In genomic region chr14:74549588-74549987, GRCh38 we compare ENCODE assay signal across 12 cellular contexts. TPM values are rescaled to one million over a fixed set of nuclear protein-coding genes. Genes with fewer than 3 reads are reported as not detected.
DNase-seq lines count a peak whose midpoint lies in the region; ATAC-seq and TF ChIP-seq lines count a peak whose summit lies in the region.
"Had no signal": no experiment of that assay in that cellular context is flagged by ENCODE, and none has a peak within 500 bp of the region (broad histone marks: within the 10 kb centered on the region; RNA-seq: fewer than 3 reads in every experiment).

No MANE protein-coding gene starts in this region.

- no peak overlapping the region for H4K91ac ChIP-seq in trophoblast cell (ENCODE audit: low read depth, low read length)

- no peaks in the 10 kb centered on the region for H3K36me3 Mint-ChIP-seq in Calu3 (ENCODE audit: insufficient read depth, unreplicated experiment)
- no peaks in the 10 kb centered on the region for H3K36me3 Mint-ChIP-seq in dendritic cell treated with granulocyte-macrophage colony-stimulating factor and Interleukin-4, amounts not matched to agents 40 ng/mL and 50 ng/mL, for 4 days (ENCODE audit: low read depth)
- no peaks in the 10 kb centered on the region for H3K36me3 Mint-ChIP-seq in CD4-positive, alpha-beta T cell (ENCODE audit: low read depth)

- H4K8ac ChIP-seq in trophoblast cell (ENCODE audit: low read depth, low read length), result no peak overlapping the region

- H3K27ac ChIP-seq in trophoblast cell (ENCODE audit: low read depth, low read length), result no peak overlapping the region
- H3K27ac ChIP-seq in CD4-positive, alpha-beta T cell (ENCODE audit: low read depth, low read length), result no peak overlapping the region
- H3K27ac ChIP-seq: pancreas had no signal

- no peaks in the 10 kb centered on the region for H3K9me3 Mint-ChIP-seq in Calu3 (ENCODE audit: low read depth, unreplicated experiment)
- no peaks in the 10 kb centered on the region for H3K9me3 Mint-ChIP-seq in dendritic cell treated with granulocyte-macrophage colony-stimulating factor and Interleukin-4, amounts not matched to agents 40 ng/mL and 50 ng/mL, for 4 days
- H3K9me3 Mint-ChIP-seq in CD4-positive, alpha-beta T cell, result no peaks in the 10 kb centered on the region
- H3K9me3 Mint-ChIP-seq: activated T-cell treated with anti-CD3 and anti-CD28 coated beads, Interleukin-2, amount 50 U/mL, for 24 hours had no signal

- no CpG with 5 or more reads among the region's 1 CpG for WGBS in trophoblast cell (ENCODE audit: extremely low coverage, insufficient coverage, insufficient read length)

- H3K9ac ChIP-seq in trophoblast cell (ENCODE audit: low read length), result no peak overlapping the region

- TF ChIP-seq POLR2A in GM18505 (IDR thresholded peaks at IDR 0.05; ENCODE audit: borderline replicate concordance, extremely low read depth, insufficient read depth, insufficient read length), result no peak

- no peak overlapping the region for H2BK5ac ChIP-seq in trophoblast cell (ENCODE audit: low read depth, low read length, poor library complexity)

- no peak overlapping the region for H3K23ac ChIP-seq in trophoblast cell (ENCODE audit: low read length)

- intact Hi-C loops in Calu3 (cut with micrococcal nuclease; ENCODE audit: unreplicated experiment), result no loop called here
- intact Hi-C loops in dendritic cell treated with granulocyte-macrophage colony-stimulating factor and Interleukin-4, amounts not matched to agents 40 ng/mL and 50 ng/mL, for 4 days (cut with micrococcal nuclease), result no loop called here
- intact Hi-C loops in CD4-positive, alpha-beta T cell (cut with DNase I, micrococcal nuclease), result no loop called here

- POLR2A ChIA-PET in CD4-positive, alpha-beta T cell (lab: Charles Lee), result no interaction called here

- H3K27me3 ChIP-seq in trophoblast cell (ENCODE audit: insufficient read depth, low read length), result no peaks in the 10 kb centered on the region
- no peaks in the 10 kb centered on the region for H3K27me3 ChIP-seq in CD4-positive, alpha-beta T cell (ENCODE audit: control insufficient read depth, insufficient read depth, low read length)
- H3K27me3 ChIP-seq: pancreas had no signal

- H3K9me3 ChIP-seq in trophoblast cell (ENCODE audit: insufficient read depth, low read depth, low read length), result peaks cover 3% of the 10 kb centered on the region
- H3K9me3 ChIP-seq in CD4-positive, alpha-beta T cell (ENCODE audit: control insufficient read depth, low read length), result no peaks in the 10 kb centered on the region
- H3K9me3 ChIP-seq: pancreas had no signal

- H3K36me3 ChIP-seq in trophoblast cell (ENCODE audit: control insufficient read depth in 1 of 2, insufficient read depth in 2 of 2, low read length in 2 of 2), result no peaks in the 10 kb centered on the region
- H3K36me3 ChIP-seq: pancreas had no signal

- no peak overlapping the region for H2BK120ac ChIP-seq in trophoblast cell (ENCODE audit: insufficient read depth, low read length, poor library complexity)

- H3K4me3 Mint-ChIP-seq in Calu3 (ENCODE audit: low read depth, unreplicated experiment), result no peak overlapping the region
- no peak overlapping the region for H3K4me3 Mint-ChIP-seq in dendritic cell treated with granulocyte-macrophage colony-stimulating factor and Interleukin-4, amounts not matched to agents 40 ng/mL and 50 ng/mL, for 4 days
- no peak overlapping the region for H3K4me3 Mint-ChIP-seq in CD4-positive, alpha-beta T cell
- H3K4me3 Mint-ChIP-seq: activated T-cell treated with anti-CD3 and anti-CD28 coated beads, Interleukin-2, amount 50 U/mL, for 24 hours had no signal

- H3K4me1 Mint-ChIP-seq in Calu3 (ENCODE audit: low read depth, unreplicated experiment), result peaks cover 8% of the 10 kb centered on the region
- peaks cover 20% of the 10 kb centered on the region for H3K4me1 Mint-ChIP-seq in dendritic cell treated with granulocyte-macrophage colony-stimulating factor and Interleukin-4, amounts not matched to agents 40 ng/mL and 50 ng/mL, for 4 days (ENCODE audit: low read depth)
- no peaks in the 10 kb centered on the region for H3K4me1 Mint-ChIP-seq in CD4-positive, alpha-beta T cell (ENCODE audit: low read depth)

- H3K27ac Mint-ChIP-seq in Calu3 (ENCODE audit: unreplicated experiment), result no peak overlapping the region
- peak overlapping the region; percentile 50 for H3K27ac Mint-ChIP-seq in dendritic cell treated with granulocyte-macrophage colony-stimulating factor and Interleukin-4, amounts not matched to agents 40 ng/mL and 50 ng/mL, for 4 days
- no peak overlapping the region for H3K27ac Mint-ChIP-seq in CD4-positive, alpha-beta T cell
- H3K27ac Mint-ChIP-seq: activated T-cell treated with anti-CD3 and anti-CD28 coated beads, Interleukin-2, amount 50 U/mL, for 24 hours had no signal

- no peaks in the 10 kb centered on the region for H3K79me2 ChIP-seq in trophoblast cell (ENCODE audit: control insufficient read depth, insufficient read depth, low read length, poor library complexity)

- no peak overlapping the region for H2BK12ac ChIP-seq in trophoblast cell (ENCODE audit: low read length)

- DNase-seq in Calu3, result peak; percentile 42
- DNase-seq in LNCaP clone FGC (ENCODE audit: low read depth), result peak; percentile 54
- DNase-seq in trophoblast cell, result peak; percentile 24 to 25
- DNase-seq in effector CD8-positive, alpha-beta T cell (lab: John Stamatoyannopoulos, UW), result no peak
- DNase-seq in CD4-positive, alpha-beta T cell, result no peak
- DNase-seq: activated T-cell treated with anti-CD3 and anti-CD28 coated beads, Interleukin-2, amount 50 U/mL, for 24 hours; dermis blood vessel endothelial cell; NCI-H526; pancreas had no signal

- TF ChIP-seq CTCF in Calu3 (IDR thresholded peaks at IDR 0.05; ENCODE audit: unreplicated experiment) (peak; percentile 24), LNCaP clone FGC (IDR thresholded peaks at IDR 0.05; ENCODE audit: control insufficient read depth, extremely low read depth, insufficient read depth) (peak; percentile 45)
- no peak for TF ChIP-seq CTCF in CD4-positive, alpha-beta T cell (IDR thresholded peaks at IDR 0.05)

- H3K4ac ChIP-seq in trophoblast cell (ENCODE audit: low read depth, low read length), result no peak overlapping the region

- no peak overlapping the region for H3K4me3 ChIP-seq in LNCaP clone FGC (ENCODE audit: low read depth, low read length)
- no peak overlapping the region for H3K4me3 ChIP-seq in trophoblast cell (ENCODE audit: low read depth, low read length)
- H3K4me3 ChIP-seq: pancreas had no signal

- peaks cover 3 to 4% of the 10 kb centered on the region in 2 experiments for H3K4me1 ChIP-seq in trophoblast cell (ENCODE audit: control insufficient read depth in 1 of 2, insufficient read depth in 2 of 2, low read length in 2 of 2)
- H3K4me1 ChIP-seq: pancreas had no signal

- no peak overlapping the region for H3K18ac ChIP-seq in trophoblast cell (ENCODE audit: low read length)

- H2AK5ac ChIP-seq in trophoblast cell (ENCODE audit: low read length), result no peak overlapping the region

- ATAC-seq in GM18858 (IDR thresholded peaks at IDR 0.05; ENCODE audit: unreplicated experiment) (no peak), GM18505 (IDR thresholded peaks at IDR 0.05; ENCODE audit: unreplicated experiment) (no peak)
- ATAC-seq in CD4-positive, alpha-beta T cell (ENCODE audit: poor library complexity), result no peak

- H3K14ac ChIP-seq in trophoblast cell (ENCODE audit: low read length), result no peak overlapping the region

- BruUV-seq in Calu3 (replicated peaks; lab: Mats Ljungman, UMichigan), result no TSS peak

- no peak overlapping the region for H2AFZ ChIP-seq in trophoblast cell (ENCODE audit: insufficient read depth, low read length, poor library complexity)

- no peak overlapping the region for H3K4me2 ChIP-seq in trophoblast cell (ENCODE audit: low read length)

- H3K27me3 Mint-ChIP-seq in Calu3 (ENCODE audit: unreplicated experiment), result peaks cover 31% of the 10 kb centered on the region
- H3K27me3 Mint-ChIP-seq in dendritic cell treated with granulocyte-macrophage colony-stimulating factor and Interleukin-4, amounts not matched to agents 40 ng/mL and 50 ng/mL, for 4 days, result peaks cover 39% of the 10 kb centered on the region
- no peaks in the 10 kb centered on the region for H3K27me3 Mint-ChIP-seq in CD4-positive, alpha-beta T cell
- H3K27me3 Mint-ChIP-seq: activated T-cell treated with anti-CD3 and anti-CD28 coated beads, Interleukin-2, amount 50 U/mL, for 24 hours had no signal

- CTCF ChIA-PET in Calu3 (lab: Charles Lee), result no interaction called here
- CTCF ChIA-PET in CD4-positive, alpha-beta T cell (lab: Charles Lee), result no interaction called here

- H3K79me1 ChIP-seq in trophoblast cell (ENCODE audit: low read length), result no peaks in the 10 kb centered on the region

- no peak overlapping the region for H4K12ac ChIP-seq in trophoblast cell (ENCODE audit: low read depth, low read length)

RNA-seq across cellular contexts. Expression of gene ISCA2, which starts 56.0 kb away (rescaled TPM):
- 23.7 and 26.9 TPM in 2 replicates for total RNA-seq in Calu3 (2022)
- polyA plus RNA-seq in trophoblast cell (2013), result 23.9 and 25.1 TPM in 2 replicates
- 10 to 100 TPM; 22.5 to 23.7 TPM for total RNA-seq in CD4-positive, alpha-beta T cell

RNA-seq across cellular contexts. Expression of gene NPC2, which starts 56.5 kb away (rescaled TPM):
- total RNA-seq in Calu3 (2022), result 122 and 142 TPM in 2 replicates
- polyA plus RNA-seq in trophoblast cell (2013), result 842 and 851 TPM in 2 replicates
- total RNA-seq in CD4-positive, alpha-beta T cell, result 10 to 100 TPM; 32.5 to 36.8 TPM

Comparison
In these comparisons a context has a peak if more than half of its experiments do, and no peak if none do; other contexts are left out.
1. DNase-seq: peak in Calu3 (single experiment), LNCaP clone FGC (single experiment) and trophoblast cell (2 of 2); none in effector CD8-positive, alpha-beta T cell (single experiment) and CD4-positive, alpha-beta T cell (0 of 10).